Comparison of ENCODE assay signal across 2 cellular contexts in genomic region chr5:95955996-95956899, GRCh38.
TF ChIP-seq lines count a peak whose summit lies in the region.

No MANE protein-coding gene starts in this region.

TF ChIP-seq in GM12878, 131 proteins besides CTCF, POLR2A, EP300 and RAD21 (continued from another document):
- TF ChIP-seq, protein P1, sequence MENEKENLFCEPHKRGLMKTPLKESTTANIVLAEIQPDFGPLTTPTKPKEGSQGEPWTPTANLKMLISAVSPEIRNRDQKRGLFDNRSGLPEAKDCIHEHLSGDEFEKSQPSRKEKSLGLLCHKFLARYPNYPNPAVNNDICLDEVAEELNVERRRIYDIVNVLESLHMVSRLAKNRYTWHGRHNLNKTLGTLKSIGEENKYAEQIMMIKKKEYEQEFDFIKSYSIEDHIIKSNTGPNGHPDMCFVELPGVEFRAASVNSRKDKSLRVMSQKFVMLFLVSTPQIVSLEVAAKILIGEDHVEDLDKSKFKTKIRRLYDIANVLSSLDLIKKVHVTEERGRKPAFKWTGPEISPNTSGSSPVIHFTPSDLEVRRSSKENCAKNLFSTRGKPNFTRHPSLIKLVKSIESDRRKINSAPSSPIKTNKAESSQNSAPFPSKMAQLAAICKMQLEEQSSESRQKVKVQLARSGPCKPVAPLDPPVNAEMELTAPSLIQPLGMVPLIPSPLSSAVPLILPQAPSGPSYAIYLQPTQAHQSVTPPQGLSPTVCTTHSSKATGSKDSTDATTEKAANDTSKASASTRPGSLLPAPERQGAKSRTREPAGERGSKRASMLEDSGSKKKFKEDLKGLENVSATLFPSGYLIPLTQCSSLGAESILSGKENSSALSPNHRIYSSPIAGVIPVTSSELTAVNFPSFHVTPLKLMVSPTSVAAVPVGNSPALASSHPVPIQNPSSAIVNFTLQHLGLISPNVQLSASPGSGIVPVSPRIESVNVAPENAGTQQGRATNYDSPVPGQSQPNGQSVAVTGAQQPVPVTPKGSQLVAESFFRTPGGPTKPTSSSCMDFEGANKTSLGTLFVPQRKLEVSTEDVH (IDR thresholded peaks at IDR 0.05; ENCODE audit: low read depth, partially characterized antibody) = no peak
- TF ChIP-seq NR2F1 (conservative IDR thresholded peaks at IDR 0.05) (peak; percentile 72), BCL11A (IDR thresholded peaks at IDR 0.05; ENCODE audit: low read depth, low read length) (no peak), POLR2AphosphoS5 (IDR thresholded peaks at IDR 0.05; ENCODE audit: low read length) (no peak), MYC (IDR thresholded peaks at IDR 0.05; ENCODE audit: insufficient read depth, insufficient read length, insufficient replicate concordance, low read length, severe bottlenecking) (no peak), ELK1 (IDR thresholded peaks at IDR 0.05; ENCODE audit: low read depth, low read length) (no peak), ZZZ3 (IDR thresholded peaks at IDR 0.05; ENCODE audit: control insufficient read depth, insufficient read length, low read depth) (no peak), NR2C1 (IDR thresholded peaks at IDR 0.05) (peak; percentile 67; the same call in 1 of the 2 replicates), POU2F2 (IDR thresholded peaks at IDR 0.05; ENCODE audit: borderline replicate concordance, low read depth, low read length) (no peak), CBFB (IDR thresholded peaks at IDR 0.05; ENCODE audit: low read depth) (no peak), CHD1 (IDR thresholded peaks at IDR 0.05; ENCODE audit: low read depth, low read length) (no peak), ZNF217 (IDR thresholded peaks at IDR 0.05) (no peak)
TF ChIP-seq in GM12878: peak in this region for 2.

TF ChIP-seq in HEK293T, 16 proteins besides CTCF, POLR2A, EP300 and RAD21 (continued from another document):
- no peak for TF ChIP-seq PKNOX1 (IDR thresholded peaks at IDR 0.05)
- TF ChIP-seq FOXM1 (IDR thresholded peaks at IDR 0.05; ENCODE audit: borderline replicate concordance) = no peak
- no peak for TF ChIP-seq LEF1 (IDR thresholded peaks at IDR 0.05; ENCODE audit: borderline replicate concordance)
- TF ChIP-seq ARNT (IDR thresholded peaks at IDR 0.05) = no peak
- TF ChIP-seq HDGF (IDR thresholded peaks at IDR 0.05; ENCODE audit: borderline replicate concordance) = no peak
- TF ChIP-seq BHLHE40 (IDR thresholded peaks at IDR 0.05; ENCODE audit: borderline replicate concordance) = no peak
- no peak for TF ChIP-seq ZNF384 (IDR thresholded peaks at IDR 0.05)
- no peak for TF ChIP-seq SUZ12 (IDR thresholded peaks at IDR 0.05)
- no peak for TF ChIP-seq SP1 (IDR thresholded peaks at IDR 0.05)
- TF ChIP-seq CTBP1 (IDR thresholded peaks at IDR 0.05; ENCODE audit: borderline replicate concordance) = no peak
- TF ChIP-seq NFRKB (IDR thresholded peaks at IDR 0.05) = no peak
- TF ChIP-seq FOXK2 (IDR thresholded peaks at IDR 0.05) = no peak
TF ChIP-seq in HEK293T: peak in this region for 0.
